17 cellular contexts compared by ENCODE assay signal in genomic region chr3:130705501-130705900, GRCh38.
"Had no signal": no experiment of that assay in that cellular context is flagged by ENCODE, and none has a peak within 500 bp of the region (broad histone marks: within the 10 kb centered on the region; RNA-seq: fewer than 3 reads in every experiment).

No MANE protein-coding gene starts in this region.

- ATAC-seq: activated naive CD4-positive, alpha-beta T cell treated with anti-CD3 and anti-CD28 coated beads, Interleukin-2, amount 50 U/mL, for 72 hours; activated T-helper 17 cell treated with anti-CD3 and anti-CD28 coated beads, Interleukin-2, amount 50 U/mL, for 72 hours; left ventricle myocardium superior; natural killer cell had no signal

- DNase-seq: activated T-cell treated with anti-CD3 and anti-CD28 coated beads, Interleukin-2, amount 50 U/mL, for 1 hour; aorta; central memory CD4-positive, alpha-beta T cell; effector memory CD4-positive, alpha-beta T cell; glutamatergic neuron; immature natural killer cell; kidney glomerular epithelial cell; left ventricle myocardium superior; mammary epithelial cell; natural killer cell; retina; sigmoid colon; stimulated activated CD4-positive, alpha-beta T cell treated with anti-CD3 and anti-CD28 coated beads, Interleukin-15, amount 100 ng/mL, for 24 hours; stimulated activated naive CD4-positive, alpha-beta T cell; testis had no signal
